Comparison of ENCODE assay signal across 1 cellular context in genomic region chr20:20440473-20440872, GRCh38.
TF ChIP-seq lines count a peak whose summit lies in the region.

No MANE protein-coding gene starts in this region.

TF ChIP-seq in WTC11, 78 proteins besides CTCF, POLR2A, EP300 and RAD21 (continued from another document):
- TF ChIP-seq ZSCAN18 (CRISPR knock-in tag; IDR thresholded peaks at IDR 0.05) (no peak), ZBTB43 (CRISPR knock-in tag; IDR thresholded peaks at IDR 0.05) (no peak), ZNF281 (CRISPR knock-in tag; IDR thresholded peaks at IDR 0.05) (no peak), ATF1 (CRISPR knock-in tag; IDR thresholded peaks at IDR 0.05) (no peak), CREM (CRISPR knock-in tag; IDR thresholded peaks at IDR 0.05) (no peak), JAZF1 (CRISPR knock-in tag; IDR thresholded peaks at IDR 0.05) (no peak)
